In genomic region chr6:6577736-6578135, GRCh38 we compare ENCODE assay signal across 1 cellular context.
TF ChIP-seq lines count a peak whose summit lies in the region.

No MANE protein-coding gene starts in this region.

TF ChIP-seq in GM12878, 131 proteins besides CTCF, POLR2A, EP300 and RAD21 (continued from another document):
- no peak for TF ChIP-seq BCL3 (IDR thresholded peaks at IDR 0.05; ENCODE audit: borderline replicate concordance, insufficient read depth, low read depth, low read length, poor library complexity, severe bottlenecking)
- no peak for TF ChIP-seq ZZZ3 (IDR thresholded peaks at IDR 0.05; ENCODE audit: control insufficient read depth, insufficient read length, low read depth)
